18 cellular contexts compared by ENCODE assay signal in the genomic region with DNA sequence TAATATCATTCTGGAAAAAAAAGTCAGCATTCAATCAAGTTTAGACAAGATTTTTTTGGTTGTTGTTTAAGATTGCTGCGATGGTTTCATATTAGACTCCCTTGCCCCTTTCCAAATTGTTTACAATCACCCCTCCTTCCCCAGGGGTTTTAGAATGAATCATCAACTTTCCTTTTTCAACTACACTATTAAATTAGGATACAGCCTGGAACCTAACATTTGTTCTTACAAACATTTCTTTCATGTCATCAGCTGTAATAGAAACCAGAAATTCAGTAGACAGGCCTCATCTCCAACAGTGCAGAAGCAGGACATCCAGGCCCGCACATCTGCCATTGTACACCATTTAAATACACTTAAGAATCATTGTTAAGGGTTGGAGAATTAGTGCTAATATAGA. TPM values are rescaled to one million over a fixed set of nuclear protein-coding genes. Genes with fewer than 3 reads are reported as not detected.
DNase-seq lines count a peak whose midpoint lies in the region; ATAC-seq, FAIRE-seq and TF ChIP-seq lines count a peak whose summit lies in the region.
"Had no signal": no experiment of that assay in that cellular context is flagged by ENCODE, and none has a peak within 500 bp of the region (broad histone marks: within the 10 kb centered on the region; RNA-seq: fewer than 3 reads in every experiment).

No MANE protein-coding gene starts in this region.

- H3K27ac ChIP-seq in gastrocnemius medialis (peak overlapping the region; percentile 16 to 51 (median 36)), HepG2 (ENCODE audit: extremely low read length, insufficient read depth, low read length) (no peak overlapping the region)
- H3K27ac ChIP-seq: left lung had no signal

- no peaks in the 10 kb centered on the region for H3K79me2 ChIP-seq in HepG2 (ENCODE audit: insufficient read depth, low read length)

- no peak overlapping the region for H3K9ac ChIP-seq in HepG2 (ENCODE audit: insufficient read depth, low read depth, low read length)

- H3K27me3 Mint-ChIP-seq in effector memory CD8-positive, alpha-beta T cell: peaks cover 0 to 10% of the 10 kb centered on the region in 2 donors
- H3K27me3 Mint-ChIP-seq: activated CD4-positive, alpha-beta T cell treated with anti-CD3 and anti-CD28 coated beads for 36 hours had no signal

- intact Hi-C loops in gastrocnemius medialis (cut with DNase I; ENCODE audit: low total_unique reads): no loop called here
- intact Hi-C loops in HepG2 (cut with micrococcal nuclease; ENCODE audit: unreplicated experiment): no loop called here

- CTCF ChIA-PET in HepG2 (lab: Yijun Ruan, JAX; ENCODE audit: low intra/inter-chr PET ratio, low total read pairs): no interaction called here

- H3K4me3 Mint-ChIP-seq in effector memory CD8-positive, alpha-beta T cell: no peak overlapping the region
- H3K4me3 Mint-ChIP-seq: activated CD4-positive, alpha-beta T cell treated with anti-CD3 and anti-CD28 coated beads for 36 hours; activated naive CD8-positive, alpha-beta T cell treated with anti-CD3 and anti-CD28 coated beads, Interleukin-2, amount 10 ng/mL, durations not matched to agents 7 days and 5 days; nephron progenitor cell; stimulated activated naive B cell treated with anti-CD40 and anti-IgM and Interleukin-4, amounts not matched to agents 10 μg/mL and 1 μg/mL and 100 μg/mL, for 72 hours had no signal

- H3K27ac Mint-ChIP-seq in effector memory CD8-positive, alpha-beta T cell: no peak overlapping the region
- H3K27ac Mint-ChIP-seq: activated CD4-positive, alpha-beta T cell treated with anti-CD3 and anti-CD28 coated beads for 36 hours; activated naive CD8-positive, alpha-beta T cell treated with anti-CD3 and anti-CD28 coated beads, Interleukin-2, amount 10 ng/mL, durations not matched to agents 7 days and 5 days; nephron progenitor cell; stimulated activated naive B cell treated with anti-CD40 and anti-IgM and Interleukin-4, amounts not matched to agents 10 μg/mL and 1 μg/mL and 100 μg/mL, for 72 hours had no signal

- 69% methylated on average over 2 of the region's 2 CpGs for WGBS in HepG2 (ENCODE audit: low lambda C conversion rate)

- no peaks in the 10 kb centered on the region for H4K20me1 ChIP-seq in HepG2 (ENCODE audit: insufficient read depth, low read length)

- peaks cover 4% of the 10 kb centered on the region for H3K36me3 Mint-ChIP-seq in effector memory CD8-positive, alpha-beta T cell (ENCODE audit: insufficient read depth)
- H3K36me3 Mint-ChIP-seq: activated naive CD8-positive, alpha-beta T cell treated with anti-CD3 and anti-CD28 coated beads, Interleukin-2, amount 10 ng/mL, durations not matched to agents 7 days and 5 days; stimulated activated naive B cell treated with anti-CD40 and anti-IgM and Interleukin-4, amounts not matched to agents 10 μg/mL and 1 μg/mL and 100 μg/mL, for 72 hours had no signal

- POLR2A ChIA-PET in HepG2 (lab: Yijun Ruan, JAX): no interaction called here

- in situ Hi-C loops in gastrocnemius medialis (cut with MboI; ENCODE audit: low sequenced_read_pairs in 4 of 4): no loop called here
- in situ Hi-C loops in HepG2 (cut with HindIII; ENCODE audit: extremely low pct_ligation_motif_present, low pct_unique_long_range_greater_than_20kb): no loop called here

- FAIRE-seq in HepG2 (lab: Jason Lieb, UNC): no peak
- FAIRE-seq: H1 had no signal

- TF ChIP-seq EP300 in HepG2 (IDR thresholded peaks at IDR 0.05; ENCODE audit: low read depth in 2 of 2, low read length in 2 of 2) (no peak), HepG2 (CRISPR knock-in tag; IDR thresholded peaks at IDR 0.05; ENCODE audit: borderline replicate concordance) (no peak)

- H3K4me3 ChIP-seq in gastrocnemius medialis (no peak overlapping the region), HepG2 (replicated peaks in 1 of 3; ENCODE audit: insufficient read depth in 1 of 3, low read depth in 2 of 3, low read length in 3 of 3) (no peak overlapping the region)
- H3K4me3 ChIP-seq: left lung had no signal

- no peak for TF ChIP-seq RAD21 in HepG2 (CRISPR knock-in tag; IDR thresholded peaks at IDR 0.05)

- no peak overlapping the region for H2AFZ ChIP-seq in HepG2 (ENCODE audit: low read length)

- no peaks in the 10 kb centered on the region for H3K9me3 Mint-ChIP-seq in effector memory CD8-positive, alpha-beta T cell
- H3K9me3 Mint-ChIP-seq: nephron progenitor cell; stimulated activated naive B cell treated with anti-CD40 and anti-IgM and Interleukin-4, amounts not matched to agents 10 μg/mL and 1 μg/mL and 100 μg/mL, for 72 hours had no signal

- DNase-seq in AG09319 (ENCODE audit: extremely low read depth, low read depth) (peak; percentile 29), SK-N-DZ (ENCODE audit: low spot score) (peak; percentile 24), fibroblast of the conjunctiva (ENCODE audit: low read depth) (peak; percentile 59), gastrocnemius medialis (no peak), NCI-H1694 treated with DMSO at 0.1 percent for 48 hours (lab: John Stamatoyannopoulos, UW) (no peak), HepG2 (ENCODE audit: low spot score) (no peak)
- DNase-seq in effector memory CD8-positive, alpha-beta T cell: no peak
- DNase-seq: activated CD4-positive, alpha-beta T cell treated with anti-CD3 and anti-CD28 coated beads for 36 hours; activated naive CD8-positive, alpha-beta T cell treated with anti-CD3 and anti-CD28 coated beads, Interleukin-2, amount 10 ng/mL, durations not matched to agents 7 days and 5 days; AML-193; KG1; left lung; NCI-H1436 treated with DMSO at 0.1 percent for 48 hours; nephron progenitor cell; OCI-M1; stimulated activated naive B cell treated with anti-CD40 and anti-IgM and Interleukin-4, amounts not matched to agents 10 μg/mL and 1 μg/mL and 100 μg/mL, for 72 hours had no signal

- no peak for TF ChIP-seq POLR2A in gastrocnemius medialis (IDR thresholded peaks at IDR 0.05)
- no peak for TF ChIP-seq POLR2A in HepG2 (IDR thresholded peaks at IDR 0.05; ENCODE audit: insufficient read depth in 1 of 2, low read depth in 2 of 2, low read length in 2 of 2)

- H3K36me3 ChIP-seq in gastrocnemius medialis: no peaks in the 10 kb centered on the region
- no peaks in the 10 kb centered on the region for H3K36me3 ChIP-seq in HepG2 (replicated peaks in 1 of 2; ENCODE audit: control insufficient read depth in 1 of 2, insufficient read depth in 2 of 2, low read length in 2 of 2)
- H3K36me3 ChIP-seq: left lung had no signal

- H3K9me3 ChIP-seq in gastrocnemius medialis (no peaks in the 10 kb centered on the region), HepG2 (ENCODE audit: low read length) (no peaks in the 10 kb centered on the region)
- H3K9me3 ChIP-seq: left lung had no signal

- H3K27me3 ChIP-seq in gastrocnemius medialis (no peaks in the 10 kb centered on the region), HepG2 (ENCODE audit: control insufficient read depth in 1 of 2, insufficient read depth in 2 of 2, low read length in 2 of 2) (no peaks in the 10 kb centered on the region)
- H3K27me3 ChIP-seq: left lung had no signal

- peak in 1 of 2 donors; percentile 75 for ATAC-seq in gastrocnemius medialis
- no peak for ATAC-seq in effector memory CD8-positive, alpha-beta T cell (replicated peaks)
- ATAC-seq in GM19397 (IDR thresholded peaks at IDR 0.05; ENCODE audit: unreplicated experiment): no peak
- ATAC-seq in HepG2: no peak
- ATAC-seq: activated CD4-positive, alpha-beta T cell treated with anti-CD3 and anti-CD28 coated beads for 36 hours; left lung; stimulated activated naive B cell treated with anti-CD40 and anti-IgM and Interleukin-4, amounts not matched to agents 10 μg/mL and 1 μg/mL and 100 μg/mL, for 72 hours had no signal

- H3K4me1 ChIP-seq in gastrocnemius medialis: no peaks in the 10 kb centered on the region
- peaks cover 24% of the 10 kb centered on the region for H3K4me1 ChIP-seq in HepG2 (ENCODE audit: insufficient read depth, low read length)

- no TSS peak for BruUV-seq in HepG2 (replicated peaks; lab: Mats Ljungman, UMichigan)

- TF ChIP-seq CTCF in AG09319 (IDR thresholded peaks at IDR 0.05; ENCODE audit: low read depth, low read length): no peak
- TF ChIP-seq CTCF in gastrocnemius medialis (IDR thresholded peaks at IDR 0.05 in 4 of 5, conservative IDR thresholded peaks at IDR 0.05 in 1 of 5): no peak
- TF ChIP-seq CTCF in HepG2 (CRISPR knock-in tag; IDR thresholded peaks at IDR 0.05): no peak

- peaks cover 0 to 5% of the 10 kb centered on the region in 2 donors for H3K4me1 Mint-ChIP-seq in effector memory CD8-positive, alpha-beta T cell (ENCODE audit: low read depth in 2 of 2)

- no peak overlapping the region for H3K4me2 ChIP-seq in HepG2 (ENCODE audit: low read depth, low read length)

TF ChIP-seq in HepG2, 621 proteins besides CTCF, POLR2A, EP300 and RAD21 (continues in another document):
- TF ChIP-seq ZNF543 (CRISPR knock-in tag; IDR thresholded peaks at IDR 0.05): no peak

RNA-seq across cellular contexts. Expression of a gene that starts 44.4 kb away (rescaled TPM):
- 3.0 and 3.1 TPM in 2 replicates for polyA plus RNA-seq in SK-N-DZ (2014; cell fraction: cytosol; rRNA removed)
- 9.2 and 17.3 TPM in 2 replicates for polyA plus RNA-seq in SK-N-DZ (2014; cell fraction: nucleus; rRNA removed)
- 1 to 10 TPM in 2 of 4 donors, under 1 TPM in 2; 0.98 to 2.8 (median 1.7) TPM for total RNA-seq in gastrocnemius medialis
- total RNA-seq in HepG2 (2016; rRNA removed; fragmentation: Illumina TruSeq; extraction: Trizol): 16.4 and 22.6 TPM in 2 replicates
- 2.3 and 2.6 TPM in 2 replicates for total RNA-seq in HepG2 (2016; cell fraction: cytosol; rRNA removed; fragmentation: Illumina TruSeq; extraction: Trizol; ENCODE audit: low read depth)
- 17.3 and 21.4 TPM in 2 replicates for total RNA-seq in HepG2 (2016; cell fraction: insoluble cytoplasmic fraction; rRNA removed; fragmentation: Illumina TruSeq; extraction: Trizol)
- 5.6 and 7.0 TPM in 2 replicates for total RNA-seq in HepG2 (2016; cell fraction: membrane; rRNA removed; fragmentation: Illumina TruSeq; extraction: Trizol)
- total RNA-seq in HepG2 (2016; cell fraction: nucleus; rRNA removed; fragmentation: Illumina TruSeq; extraction: Trizol): 70.9 and 71.5 TPM in 2 replicates
- 27.0 and 27.5 TPM in 2 replicates for polyA plus RNA-seq in HepG2 (2011; rRNA removed)
- polyA plus RNA-seq in HepG2 (2011; cell fraction: cytosol; rRNA removed): 8.0 and 11.1 TPM in 2 replicates
- polyA plus RNA-seq in HepG2 (2011; cell fraction: nucleus; rRNA removed): 67.6 and 71.9 TPM in 2 replicates
- 21.4 and 23.6 TPM in 2 replicates for polyA plus RNA-seq in HepG2 (2012)
- polyA plus RNA-seq in HepG2 (2016; cell fraction: cytosol; fragmentation: Illumina TruSeq; extraction: Trizol; ENCODE audit: low read depth): 1.3 and 1.7 TPM in 2 replicates
- polyA plus RNA-seq in HepG2 (2016; cell fraction: insoluble cytoplasmic fraction; fragmentation: Illumina TruSeq; extraction: Trizol; ENCODE audit: low read depth): 16.8 and 17.1 TPM in 2 replicates
- polyA plus RNA-seq in HepG2 (2016; cell fraction: membrane; fragmentation: Illumina TruSeq; extraction: Trizol; ENCODE audit: low read depth): 3.4 and 3.7 TPM in 2 replicates
- 63.8 and 64.3 TPM in 2 replicates for polyA plus RNA-seq in HepG2 (2016; cell fraction: nucleus; fragmentation: Illumina TruSeq; extraction: Trizol; ENCODE audit: insufficient read depth, low read depth)
- polyA minus RNA-seq in HepG2 (2011; rRNA and poly(A)+ RNA removed; ENCODE audit: low replicate concordance): 10.1 and 51.6 TPM in 2 replicates
- polyA minus RNA-seq in HepG2 (2011; cell fraction: cytosol; rRNA and poly(A)+ RNA removed): 12.9 and 15.9 TPM in 2 replicates
- 150 and 174 TPM in 2 replicates for polyA minus RNA-seq in HepG2 (2011; cell fraction: nucleus; rRNA and poly(A)+ RNA removed)

Comparison
In these comparisons a context has a peak if more than half of its experiments do, and no peak if none do; other contexts are left out.
1. DNase-seq: peak in AG09319 (single experiment), SK-N-DZ (single experiment) and fibroblast of the conjunctiva (single experiment); none in gastrocnemius medialis (0 of 2), effector memory CD8-positive, alpha-beta T cell (0 of 3), NCI-H1694 treated with DMSO at 0.1 percent for 48 hours (single experiment) and HepG2 (single experiment).